12 cellular contexts compared by ENCODE assay signal in the genomic region with DNA sequence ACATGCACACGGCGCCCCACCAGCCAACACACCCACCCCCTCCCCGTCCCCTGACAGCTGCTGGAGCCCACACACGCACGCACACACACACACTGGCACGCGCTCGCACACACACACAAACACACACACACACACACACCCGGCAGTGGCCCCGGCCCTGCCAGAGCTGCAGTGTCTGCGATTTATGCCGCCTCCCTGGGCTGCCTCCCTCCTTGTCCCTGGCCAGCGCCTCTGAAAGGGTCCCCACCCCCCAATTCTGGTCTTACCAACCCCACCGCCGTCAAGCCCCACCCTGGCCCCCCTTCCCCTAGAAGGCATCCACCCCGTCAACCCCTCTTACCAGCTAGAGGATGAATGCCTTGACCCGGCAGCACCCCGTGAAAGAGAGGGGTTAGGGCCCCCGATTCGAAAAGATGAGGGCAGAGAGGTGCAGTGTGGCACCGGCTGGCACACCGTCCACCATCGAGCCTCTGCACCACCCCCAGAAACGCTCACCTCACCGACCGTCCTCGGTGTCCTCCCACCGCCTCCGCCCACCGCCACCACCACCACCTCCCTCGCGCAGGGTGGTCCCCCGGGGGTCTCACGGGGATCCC. TPM values are rescaled to one million over a fixed set of nuclear protein-coding genes. Genes with fewer than 3 reads are reported as not detected.
DNase-seq lines count a peak whose midpoint lies in the region; ATAC-seq and TF ChIP-seq lines count a peak whose summit lies in the region.
"Had no signal": no experiment of that assay in that cellular context is flagged by ENCODE, and none has a peak within 500 bp of the region (broad histone marks: within the 10 kb centered on the region; RNA-seq: fewer than 3 reads in every experiment).

No MANE protein-coding gene starts in this region.

- no peak overlapping the region for H3K27ac ChIP-seq in hepatocyte
- H3K27ac ChIP-seq: tibial artery had no signal

- H3K27me3 Mint-ChIP-seq in activated CD8-positive, alpha-beta T cell treated with anti-CD3 and anti-CD28 coated beads for 36 hours, result peaks cover 50% of the 10 kb centered on the region
- H3K27me3 Mint-ChIP-seq in activated CD8-positive, alpha-beta T cell treated with anti-CD3 and anti-CD28 coated beads, Interleukin-2, amount 10 ng/mL, durations not matched to agents 7 days and 5 days (ENCODE audit: low read depth), result peaks cover 55% of the 10 kb centered on the region
- peaks cover 72% of the 10 kb centered on the region for H3K27me3 Mint-ChIP-seq in activated B cell treated with CpG ODN at 0.5 μM for 24 hours

- H4K20me1 ChIP-seq in hepatocyte (ENCODE audit: insufficient read depth, poor library complexity, severe bottlenecking), result no peaks in the 10 kb centered on the region

- no peaks in the 10 kb centered on the region for H3K79me2 ChIP-seq in hepatocyte

- peak overlapping the region; percentile 26 for H3K4me3 Mint-ChIP-seq in activated CD8-positive, alpha-beta T cell treated with anti-CD3 and anti-CD28 coated beads for 36 hours
- H3K4me3 Mint-ChIP-seq in activated CD8-positive, alpha-beta T cell treated with anti-CD3 and anti-CD28 coated beads, Interleukin-2, amount 10 ng/mL, durations not matched to agents 7 days and 5 days, result no peak overlapping the region
- H3K4me3 Mint-ChIP-seq in activated B cell treated with CpG ODN at 0.5 μM for 24 hours, result peak overlapping the region; percentile 41
- H3K4me3 Mint-ChIP-seq in stimulated activated effector memory CD8-positive, alpha-beta T cell treated with anti-CD3 and anti-CD28 coated beads, Interleukin-12 subunit alpha, Interleukin-12 subunit beta, amount 100 ng/mL, for 72 hours, result peak overlapping the region; percentile 46

- CTCF ChIA-PET in activated CD8-positive, alpha-beta T cell treated with anti-CD3 and anti-CD28 coated beads for 36 hours (lab: Charles Lee), result interaction anchor here (0.8 kb wide), 1 partner anchor 166 kb away, joined by 3 read pairs; no protein-coding TSS in a partner anchor
- CTCF ChIA-PET in activated CD8-positive, alpha-beta T cell treated with anti-CD3 and anti-CD28 coated beads, Interleukin-2, amount 10 ng/mL, durations not matched to agents 7 days and 5 days (lab: Charles Lee), result no interaction called here
- CTCF ChIA-PET in activated B cell treated with CpG ODN at 0.5 μM for 24 hours (lab: Charles Lee), result no interaction called here

- intact Hi-C loops in activated CD8-positive, alpha-beta T cell treated with anti-CD3 and anti-CD28 coated beads for 36 hours (cut with micrococcal nuclease), result no loop called here
- intact Hi-C loops in activated B cell treated with CpG ODN at 0.5 μM for 24 hours (cut with micrococcal nuclease) (no loop called here), left colon (cut with DNase I, micrococcal nuclease) (no loop called here)

- WGBS in hepatocyte (ENCODE audit: low lambda C conversion rate, missing lambda C conversion rate), result 23% methylated on average over 9 of the region's 34 CpGs

- TF ChIP-seq POLR2A in GM18505 (IDR thresholded peaks at IDR 0.05; ENCODE audit: borderline replicate concordance, extremely low read depth, insufficient read depth, insufficient read length), result no peak

- POLR2A ChIA-PET in activated CD8-positive, alpha-beta T cell treated with anti-CD3 and anti-CD28 coated beads for 36 hours (lab: Charles Lee), result interaction anchor here (1.0 kb wide), 1 partner anchor 9 kb away, joined by 5 read pairs; no protein-coding TSS in a partner anchor
- POLR2A ChIA-PET in activated CD8-positive, alpha-beta T cell treated with anti-CD3 and anti-CD28 coated beads, Interleukin-2, amount 10 ng/mL, durations not matched to agents 7 days and 5 days (lab: Charles Lee), result no interaction called here
- POLR2A ChIA-PET in activated B cell treated with CpG ODN at 0.5 μM for 24 hours (lab: Charles Lee), result no interaction called here

- H3K9me2 ChIP-seq in hepatocyte (replicated peaks; ENCODE audit: insufficient read depth), result no peaks in the 10 kb centered on the region

- H3K9me3 ChIP-seq in hepatocyte (ENCODE audit: low read depth), result no peaks in the 10 kb centered on the region
- H3K9me3 ChIP-seq: tibial artery had no signal

- H3K4me1 Mint-ChIP-seq in activated CD8-positive, alpha-beta T cell treated with anti-CD3 and anti-CD28 coated beads for 36 hours (ENCODE audit: low read depth), result peaks cover 12% of the 10 kb centered on the region
- peaks cover 9% of the 10 kb centered on the region for H3K4me1 Mint-ChIP-seq in activated CD8-positive, alpha-beta T cell treated with anti-CD3 and anti-CD28 coated beads, Interleukin-2, amount 10 ng/mL, durations not matched to agents 7 days and 5 days (ENCODE audit: low read depth)
- peaks cover 17% of the 10 kb centered on the region for H3K4me1 Mint-ChIP-seq in activated B cell treated with CpG ODN at 0.5 μM for 24 hours
- H3K4me1 Mint-ChIP-seq in stimulated activated effector memory CD8-positive, alpha-beta T cell treated with anti-CD3 and anti-CD28 coated beads, Interleukin-12 subunit alpha, Interleukin-12 subunit beta, amount 100 ng/mL, for 72 hours, result peaks cover 49% of the 10 kb centered on the region

- TF ChIP-seq CTCF in activated CD8-positive, alpha-beta T cell treated with anti-CD3 and anti-CD28 coated beads for 36 hours (IDR thresholded peaks at IDR 0.05), result no peak
- TF ChIP-seq CTCF in activated B cell treated with CpG ODN at 0.5 μM for 24 hours (IDR thresholded peaks at IDR 0.05) (no peak), hepatocyte (IDR thresholded peaks at IDR 0.05; ENCODE audit: poor library complexity) (no peak)

- no peaks in the 10 kb centered on the region for H3K36me3 ChIP-seq in hepatocyte (replicated peaks; ENCODE audit: insufficient read depth, low read depth)
- H3K36me3 ChIP-seq: tibial artery had no signal

- H3K36me3 Mint-ChIP-seq in activated CD8-positive, alpha-beta T cell treated with anti-CD3 and anti-CD28 coated beads for 36 hours (ENCODE audit: low read depth), result no peaks in the 10 kb centered on the region
- no peaks in the 10 kb centered on the region for H3K36me3 Mint-ChIP-seq in activated CD8-positive, alpha-beta T cell treated with anti-CD3 and anti-CD28 coated beads, Interleukin-2, amount 10 ng/mL, durations not matched to agents 7 days and 5 days (ENCODE audit: low read depth)
- no peaks in the 10 kb centered on the region for H3K36me3 Mint-ChIP-seq in activated B cell treated with CpG ODN at 0.5 μM for 24 hours (ENCODE audit: low read depth)
- no peaks in the 10 kb centered on the region for H3K36me3 Mint-ChIP-seq in stimulated activated effector memory CD8-positive, alpha-beta T cell treated with anti-CD3 and anti-CD28 coated beads, Interleukin-12 subunit alpha, Interleukin-12 subunit beta, amount 100 ng/mL, for 72 hours

- no peak overlapping the region for H3K27ac Mint-ChIP-seq in activated CD8-positive, alpha-beta T cell treated with anti-CD3 and anti-CD28 coated beads for 36 hours
- no peak overlapping the region for H3K27ac Mint-ChIP-seq in activated CD8-positive, alpha-beta T cell treated with anti-CD3 and anti-CD28 coated beads, Interleukin-2, amount 10 ng/mL, durations not matched to agents 7 days and 5 days
- no peak overlapping the region for H3K27ac Mint-ChIP-seq in activated B cell treated with CpG ODN at 0.5 μM for 24 hours
- no peak overlapping the region for H3K27ac Mint-ChIP-seq in stimulated activated effector memory CD8-positive, alpha-beta T cell treated with anti-CD3 and anti-CD28 coated beads, Interleukin-12 subunit alpha, Interleukin-12 subunit beta, amount 100 ng/mL, for 72 hours

- H3K4me2 ChIP-seq in hepatocyte, result peak overlapping the region; percentile 97

- H2AFZ ChIP-seq in hepatocyte, result no peak overlapping the region

- no peak for DNase-seq in activated CD8-positive, alpha-beta T cell treated with anti-CD3 and anti-CD28 coated beads for 36 hours
- DNase-seq in activated CD8-positive, alpha-beta T cell treated with anti-CD3 and anti-CD28 coated beads, Interleukin-2, amount 10 ng/mL, durations not matched to agents 7 days and 5 days, result no peak
- no peak for DNase-seq in activated B cell treated with CpG ODN at 0.5 μM for 24 hours
- DNase-seq in hepatocyte (ENCODE audit: low spot score), result no peak
- DNase-seq in stimulated activated effector memory CD8-positive, alpha-beta T cell treated with anti-CD3 and anti-CD28 coated beads, Interleukin-12 subunit alpha, Interleukin-12 subunit beta, amount 100 ng/mL, for 72 hours (ENCODE audit: low spot score in 2 of 2), result no peak
- DNase-seq in left colon, result no peak
- DNase-seq in COR-L47 (lab: John Stamatoyannopoulos, UW), result no peak
- DNase-seq: NCI-H1092, OCI-M1, tibial artery had no signal

- H3K27me3 ChIP-seq in hepatocyte, result peaks cover 46% of the 10 kb centered on the region

- peak overlapping the region; percentile 36 for H3K4me3 ChIP-seq in hepatocyte

- no peaks in the 10 kb centered on the region for H3K9me3 Mint-ChIP-seq in activated CD8-positive, alpha-beta T cell treated with anti-CD3 and anti-CD28 coated beads for 36 hours
- H3K9me3 Mint-ChIP-seq in activated CD8-positive, alpha-beta T cell treated with anti-CD3 and anti-CD28 coated beads, Interleukin-2, amount 10 ng/mL, durations not matched to agents 7 days and 5 days (ENCODE audit: insufficient read depth), result no peaks in the 10 kb centered on the region
- no peaks in the 10 kb centered on the region for H3K9me3 Mint-ChIP-seq in activated B cell treated with CpG ODN at 0.5 μM for 24 hours
- no peaks in the 10 kb centered on the region for H3K9me3 Mint-ChIP-seq in stimulated activated effector memory CD8-positive, alpha-beta T cell treated with anti-CD3 and anti-CD28 coated beads, Interleukin-12 subunit alpha, Interleukin-12 subunit beta, amount 100 ng/mL, for 72 hours

- ATAC-seq in activated CD8-positive, alpha-beta T cell treated with anti-CD3 and anti-CD28 coated beads for 36 hours, result no peak
- no peak for ATAC-seq in activated CD8-positive, alpha-beta T cell treated with anti-CD3 and anti-CD28 coated beads, Interleukin-2, amount 10 ng/mL, durations not matched to agents 7 days and 5 days
- no peak for ATAC-seq in activated B cell treated with CpG ODN at 0.5 μM for 24 hours (ENCODE audit: low read depth)
- ATAC-seq in stimulated activated effector memory CD8-positive, alpha-beta T cell treated with anti-CD3 and anti-CD28 coated beads, Interleukin-12 subunit alpha, Interleukin-12 subunit beta, amount 100 ng/mL, for 72 hours, result no peak
- no peak for ATAC-seq in left colon
- no peak for ATAC-seq in GM18505 (IDR thresholded peaks at IDR 0.05; ENCODE audit: unreplicated experiment)

- H3K4me1 ChIP-seq in hepatocyte (ENCODE audit: insufficient read depth), result peaks cover 11% of the 10 kb centered on the region

RNA-seq across cellular contexts. Expression of a gene that starts 0.6 kb away (rescaled TPM):
- total RNA-seq in activated CD8-positive, alpha-beta T cell treated with anti-CD3 and anti-CD28 coated beads for 36 hours, result under 1 TPM; 0.51 to 0.52 TPM
- total RNA-seq in activated CD8-positive, alpha-beta T cell treated with anti-CD3 and anti-CD28 coated beads, Interleukin-2, amount 10 ng/mL, durations not matched to agents 7 days and 5 days, result under 1 TPM; 0.05 to 0.08 TPM
- total RNA-seq in activated B cell treated with CpG ODN at 0.5 μM for 24 hours (not detected in 2 replicates), hepatocyte (0.20 and 0.53 TPM in 2 replicates), left colon (under 1 TPM in 1 of 2 donors, not detected in 1; 0.20 TPM)
- polyA plus RNA-seq in hepatocyte, result 0.19 and 0.40 TPM in 2 replicates
- total RNA-seq: esophagus mucosa had no signal

RNA-seq across cellular contexts. Expression of a gene that starts 59.6 kb away (rescaled TPM):
- 100 to 1,000 TPM; 155 to 160 TPM for total RNA-seq in activated CD8-positive, alpha-beta T cell treated with anti-CD3 and anti-CD28 coated beads for 36 hours
- 100 to 1,000 TPM; 227 to 232 TPM for total RNA-seq in activated CD8-positive, alpha-beta T cell treated with anti-CD3 and anti-CD28 coated beads, Interleukin-2, amount 10 ng/mL, durations not matched to agents 7 days and 5 days
- 86.1 and 90.6 TPM in 2 replicates for total RNA-seq in activated B cell treated with CpG ODN at 0.5 μM for 24 hours
- 1.7 and 3.3 TPM in 2 replicates for total RNA-seq in hepatocyte
- 3.3 and 6.3 TPM in 2 replicates for polyA plus RNA-seq in hepatocyte
- 10 to 100 TPM; 10.4 to 11.2 TPM for total RNA-seq in left colon
